Comparison of ENCODE assay signal across 14 cellular contexts in genomic region chr20:38108438-38109024, GRCh38. TPM values are rescaled to one million over a fixed set of nuclear protein-coding genes. Genes with fewer than 3 reads are reported as not detected.
DNase-seq lines count a peak whose midpoint lies in the region; ATAC-seq, FAIRE-seq and TF ChIP-seq lines count a peak whose summit lies in the region.
"Had no signal": no experiment of that assay in that cellular context is flagged by ENCODE, and none has a peak within 500 bp of the region (broad histone marks: within the 10 kb centered on the region; RNA-seq: fewer than 3 reads in every experiment).

No MANE protein-coding gene starts in this region.

- DNase-seq in AG08395 (ENCODE audit: low spot score) (peak; percentile 47), SJCRH30 (no peak), WTC11 (ENCODE audit: low spot score) (no peak), frontal cortex (ENCODE audit: low spot score in 2 of 2) (no peak), NCI-H748 treated with DMSO at 0.1 percent for 48 hours (lab: John Stamatoyannopoulos, UW) (no peak), amniotic stem cell (lab: John Stamatoyannopoulos, UW) (no peak)
- DNase-seq: activated CD4-positive, alpha-beta T cell treated with anti-CD3 and anti-CD28 coated beads, Interleukin-2, amount 50 U/mL, for 48 hours; amygdala; CD4-positive, alpha-beta T cell; NCI-H2081; SIG-M5; stimulated activated CD4-positive, alpha-beta T cell treated with anti-CD3 and anti-CD28 coated beads, Interleukin-4, amount 100 ng/mL, for 1 hour had no signal

- no peak for TF ChIP-seq EP300 in gastroesophageal sphincter (IDR thresholded peaks at IDR 0.05)

- H3K27ac ChIP-seq in SJCRH30 (peak overlapping the region; percentile 91), gastroesophageal sphincter (peak overlapping the region; percentile 12 to 85 (median 74)), rectal smooth muscle tissue (ENCODE audit: low read depth, low read length) (peak overlapping the region; percentile 87)

- 32 to 34% methylated on average over 2 to 3 of the region's 4 CpGs for WGBS in gastroesophageal sphincter (ENCODE audit: low coverage in 1 of 2), 2 donors

- H3K27me3 ChIP-seq in SJCRH30 (no peaks in the 10 kb centered on the region), gastroesophageal sphincter (no peaks in the 10 kb centered on the region), rectal smooth muscle tissue (ENCODE audit: control insufficient read depth, insufficient read depth, low read length) (no peaks in the 10 kb centered on the region)

- peaks cover 2% of the 10 kb centered on the region; the same call in 1 of the 2 replicates for H3K4me1 Mint-ChIP-seq in WTC11

- H3K9me3 ChIP-seq in SJCRH30 (replicated peaks): peaks cover 2% of the 10 kb centered on the region; the same call in 1 of the 2 replicates
- no peaks in the 10 kb centered on the region for H3K9me3 ChIP-seq in gastroesophageal sphincter

- H3K4me1 ChIP-seq in SJCRH30: peaks cover 63% of the 10 kb centered on the region
- H3K4me1 ChIP-seq in gastroesophageal sphincter: peaks cover 3 to 45% (median 27%) of the 10 kb centered on the region in 3 donors
- peaks cover 27% of the 10 kb centered on the region for H3K4me1 ChIP-seq in rectal smooth muscle tissue (ENCODE audit: control insufficient read depth, insufficient read depth, low read length)

- FAIRE-seq in frontal cortex (lab: Jason Lieb, UNC): no peak

- TF ChIP-seq CTCF in gastroesophageal sphincter (IDR thresholded peaks at IDR 0.05) (no peak), WTC11 (IDR thresholded peaks at IDR 0.05) (no peak)

- H3K36me3 ChIP-seq in SJCRH30 (no peaks in the 10 kb centered on the region), gastroesophageal sphincter (no peaks in the 10 kb centered on the region), rectal smooth muscle tissue (ENCODE audit: control insufficient read depth, insufficient read depth, low read length) (no peaks in the 10 kb centered on the region)

- ATAC-seq in gastroesophageal sphincter (peak; percentile 26), WTC11 (no peak)

- no peak overlapping the region for H3K4me3 Mint-ChIP-seq in WTC11
- H3K4me3 Mint-ChIP-seq: CD4-positive, alpha-beta T cell had no signal

- H3K36me3 Mint-ChIP-seq in WTC11: no peaks in the 10 kb centered on the region

- CTCF ChIA-PET in WTC11 (lab: Charles Lee): interaction anchor here (2.7 kb wide), 1 partner anchor 113 kb away, joined by 15 read pairs; no protein-coding TSS in a partner anchor

- H3K27me3 Mint-ChIP-seq in WTC11 (ENCODE audit: low read depth): no peaks in the 10 kb centered on the region
- H3K27me3 Mint-ChIP-seq: CD4-positive, alpha-beta T cell had no signal

- POLR2A ChIA-PET in WTC11 (lab: Charles Lee): no interaction called here

- H3K4me3 ChIP-seq in SJCRH30: no peak overlapping the region
- no peak overlapping the region for H3K4me3 ChIP-seq in gastroesophageal sphincter
- H3K4me3 ChIP-seq in rectal smooth muscle tissue (ENCODE audit: low read length): no peak overlapping the region

- TF ChIP-seq POLR2A in gastroesophageal sphincter (IDR thresholded peaks at IDR 0.05): no peak

- H3K9me3 Mint-ChIP-seq in WTC11: no peaks in the 10 kb centered on the region
- H3K9me3 Mint-ChIP-seq: CD4-positive, alpha-beta T cell had no signal

- H3K9ac ChIP-seq in rectal smooth muscle tissue (ENCODE audit: low read length): no peak overlapping the region

- H3K27ac Mint-ChIP-seq in WTC11: no peak overlapping the region
- H3K27ac Mint-ChIP-seq: CD4-positive, alpha-beta T cell had no signal

TF ChIP-seq in WTC11, 78 proteins besides CTCF, POLR2A, EP300 and RAD21:
- TF ChIP-seq RELA (CRISPR knock-in tag; IDR thresholded peaks at IDR 0.05; ENCODE audit: borderline replicate concordance): no peak
- TF ChIP-seq ZNF219 (CRISPR knock-in tag; IDR thresholded peaks at IDR 0.05; ENCODE audit: borderline replicate concordance): no peak
- no peak for TF ChIP-seq PRRX2 (CRISPR knock-in tag; IDR thresholded peaks at IDR 0.05)
- TF ChIP-seq ZNF671 (CRISPR knock-in tag; IDR thresholded peaks at IDR 0.05): no peak
- TF ChIP-seq SMAD4 (CRISPR knock-in tag; IDR thresholded peaks at IDR 0.05): no peak
- no peak for TF ChIP-seq IRF2 (CRISPR knock-in tag; IDR thresholded peaks at IDR 0.05; ENCODE audit: borderline replicate concordance, low read depth)
- no peak for TF ChIP-seq ZNF416 (CRISPR knock-in tag; IDR thresholded peaks at IDR 0.05)
- no peak for TF ChIP-seq TCF7 (CRISPR knock-in tag; IDR thresholded peaks at IDR 0.05; ENCODE audit: low read depth)
- TF ChIP-seq ZNF121 (CRISPR knock-in tag; IDR thresholded peaks at IDR 0.05): no peak
- TF ChIP-seq ZBTB21 (CRISPR knock-in tag; IDR thresholded peaks at IDR 0.05; ENCODE audit: borderline replicate concordance): no peak
- TF ChIP-seq FOXJ3 (CRISPR knock-in tag; IDR thresholded peaks at IDR 0.05; ENCODE audit: borderline replicate concordance): no peak
- TF ChIP-seq GRHL2 (CRISPR knock-in tag; IDR thresholded peaks at IDR 0.05; ENCODE audit: insufficient replicate concordance, severe bottlenecking): no peak

RNA-seq across cellular contexts. Expression of gene TGM2, which starts 56.5 kb away (rescaled TPM):
- total RNA-seq in SJCRH30 (2014; rRNA removed; shearing (Covaris generic)): 0.10 and 0.13 TPM in 2 replicates
- total RNA-seq in gastroesophageal sphincter (100 to 1,000 TPM; 163 to 385 (median 188) TPM), WTC11 (2021) (1.5 to 2.1 TPM (median 1.8 TPM) in 3 replicates), frontal cortex (3.3 TPM)

Comparison
In these comparisons a context has a peak if more than half of its experiments do, and no peak if none do; other contexts are left out.
1. RNA of gene TGM2, which starts 56.5 kb away (total RNA-seq): 163 to 385 TPM in gastroesophageal sphincter; 3.3 TPM in frontal cortex (single experiment), 1.5 to 2.1 TPM in WTC11 and 0.10 to 0.13 TPM in SJCRH30; every median in the first group is over 10 times any median in the second.
2. Peak in every context shown above with its lines, with median percentiles within 50 percentile points of each other: H3K27ac ChIP-seq.